ENCODE assay signal across 14 cellular contexts in genomic region chr6:38443750-38444149, GRCh38.
DNase-seq lines count a peak whose midpoint lies in the region; ATAC-seq and TF ChIP-seq lines count a peak whose summit lies in the region.
"Had no signal": no experiment of that assay in that cellular context is flagged by ENCODE, and none has a peak within 500 bp of the region (broad histone marks: within the 10 kb centered on the region; RNA-seq: fewer than 3 reads in every experiment).

No MANE protein-coding gene starts in this region.

- no peak for ATAC-seq in SK-N-SH treated with all-trans-retinoic acid at 6 μM for 48 hours
- peak; percentile 94 for ATAC-seq in stimulated activated effector memory CD8-positive, alpha-beta T cell treated with anti-CD3 and anti-CD28 coated beads, Interleukin-12 subunit alpha, Interleukin-12 subunit beta, amount 100 ng/mL, for 72 hours
- no peak for ATAC-seq in CD4-positive, alpha-beta T cell (ENCODE audit: poor library complexity)
- no peak for ATAC-seq in GM18873 (IDR thresholded peaks at IDR 0.05; ENCODE audit: low FRiP score, unreplicated experiment)

- TF ChIP-seq CTCF in SK-N-SH (IDR thresholded peaks at IDR 0.05), result no peak
- TF ChIP-seq CTCF in CD4-positive, alpha-beta T cell (IDR thresholded peaks at IDR 0.05), result no peak

- intact Hi-C loops in CD4-positive, alpha-beta T cell (cut with DNase I, micrococcal nuclease), result no loop called here

- WGBS in SK-N-SH (ENCODE audit: low lambda C conversion rate), result 51% methylated on average over 3 of the region's 3 CpGs

- peak overlapping the region in 1 of 2 experiments; percentile 74; a peak in 2 of 4 replicates for H3K27ac ChIP-seq in SK-N-SH (ENCODE audit: low read depth in 2 of 2, low read length in 1 of 2)
- H3K27ac ChIP-seq in CD4-positive, alpha-beta T cell (ENCODE audit: low read depth, low read length), result no peak overlapping the region
- H3K27ac ChIP-seq: esophagus squamous epithelium had no signal

- no peak overlapping the region for H3K4me3 Mint-ChIP-seq in stimulated activated effector memory CD8-positive, alpha-beta T cell treated with anti-CD3 and anti-CD28 coated beads, Interleukin-12 subunit alpha, Interleukin-12 subunit beta, amount 100 ng/mL, for 72 hours
- no peak overlapping the region for H3K4me3 Mint-ChIP-seq in CD4-positive, alpha-beta T cell

- no peaks in the 10 kb centered on the region for H3K36me3 Mint-ChIP-seq in stimulated activated effector memory CD8-positive, alpha-beta T cell treated with anti-CD3 and anti-CD28 coated beads, Interleukin-12 subunit alpha, Interleukin-12 subunit beta, amount 100 ng/mL, for 72 hours
- no peaks in the 10 kb centered on the region for H3K36me3 Mint-ChIP-seq in CD4-positive, alpha-beta T cell (ENCODE audit: low read depth)

- H3F3A ChIP-seq in SK-N-SH (replicated peaks; ENCODE audit: insufficient read depth), result peaks cover 14% of the 10 kb centered on the region

- H2AFZ ChIP-seq in SK-N-SH (ENCODE audit: low read depth), result no peak overlapping the region

- H3K9ac ChIP-seq in SK-N-SH, result no peak overlapping the region

- no peak for TF ChIP-seq RAD21 in SK-N-SH (IDR thresholded peaks at IDR 0.05; ENCODE audit: low read length)

- POLR2A ChIA-PET in SK-N-SH (lab: Yijun Ruan, JAX), result no interaction called here
- POLR2A ChIA-PET in CD4-positive, alpha-beta T cell (lab: Charles Lee), result no interaction called here

- TF ChIP-seq EP300 in SK-N-SH (IDR thresholded peaks at IDR 0.05; ENCODE audit: borderline replicate concordance in 1 of 2, low read depth in 1 of 2, low read length in 1 of 2), result no peak

- no peak overlapping the region for H3K4me3 ChIP-seq in SK-N-SH (ENCODE audit: low read depth in 2 of 2, low read length in 1 of 2)
- H3K4me3 ChIP-seq: esophagus squamous epithelium had no signal

- no peaks in the 10 kb centered on the region for H3K27me3 ChIP-seq in SK-N-SH (ENCODE audit: insufficient read depth)
- no peaks in the 10 kb centered on the region for H3K27me3 ChIP-seq in CD4-positive, alpha-beta T cell (ENCODE audit: control insufficient read depth, insufficient read depth, low read length)
- H3K27me3 ChIP-seq: esophagus squamous epithelium had no signal

- H3K27ac Mint-ChIP-seq in stimulated activated effector memory CD8-positive, alpha-beta T cell treated with anti-CD3 and anti-CD28 coated beads, Interleukin-12 subunit alpha, Interleukin-12 subunit beta, amount 100 ng/mL, for 72 hours, result peak overlapping the region; percentile 2
- H3K27ac Mint-ChIP-seq in CD4-positive, alpha-beta T cell, result no peak overlapping the region

- H3K4me2 ChIP-seq in SK-N-SH, result no peak overlapping the region

- no peaks in the 10 kb centered on the region for H3K79me2 ChIP-seq in SK-N-SH (ENCODE audit: insufficient read depth)

- H3K9me3 Mint-ChIP-seq in stimulated activated effector memory CD8-positive, alpha-beta T cell treated with anti-CD3 and anti-CD28 coated beads, Interleukin-12 subunit alpha, Interleukin-12 subunit beta, amount 100 ng/mL, for 72 hours, result no peaks in the 10 kb centered on the region
- H3K9me3 Mint-ChIP-seq in CD4-positive, alpha-beta T cell, result no peaks in the 10 kb centered on the region

- H3K9me2 ChIP-seq in SK-N-SH, result no peaks in the 10 kb centered on the region

- H4K20me1 ChIP-seq in SK-N-SH (ENCODE audit: insufficient read depth), result no peaks in the 10 kb centered on the region

- peaks cover 6 to 9% of the 10 kb centered on the region in 2 experiments; a peak in 2 of 4 replicates for H3K4me1 ChIP-seq in SK-N-SH (ENCODE audit: control insufficient read depth in 1 of 2, insufficient read depth in 2 of 2, low read depth in 1 of 2, low read length in 1 of 2)

- CTCF ChIA-PET in SK-N-SH (lab: Yijun Ruan, JAX), result interaction anchor here (1.2 kb wide), 1 partner anchor 127 kb away, joined by 3 read pairs; no protein-coding TSS in a partner anchor
- CTCF ChIA-PET in CD4-positive, alpha-beta T cell (lab: Charles Lee), result no interaction called here

- DNase-seq in SK-N-SH (peak; percentile 42), SKM-1 (lab: John Stamatoyannopoulos, UW; ENCODE audit: unreplicated experiment) (peak; percentile 88), dermis blood vessel endothelial cell (peak; percentile 5), NAMALWA (ENCODE audit: low spot score) (no peak)
- DNase-seq in stimulated activated effector memory CD8-positive, alpha-beta T cell treated with anti-CD3 and anti-CD28 coated beads, Interleukin-12 subunit alpha, Interleukin-12 subunit beta, amount 100 ng/mL, for 72 hours (ENCODE audit: low spot score in 2 of 2), result no peak
- no peak for DNase-seq in CD4-positive, alpha-beta T cell
- DNase-seq: 8988T; activated CD4-positive, CD25-positive, alpha-beta regulatory T cell; activated effector memory CD4-positive, alpha-beta T cell treated with anti-CD3 and anti-CD28 coated beads, Interleukin-2, amount 50 U/mL, for 16 hours; central memory CD4-positive, alpha-beta T cell; esophagus squamous epithelium; NCI-H2171 treated with DMSO at 0.1 percent for 48 hours had no signal

- H3K36me3 ChIP-seq in SK-N-SH (replicated peaks in 1 of 2; ENCODE audit: control insufficient read depth in 1 of 2, insufficient read depth in 2 of 2, low read length in 1 of 2), result no peaks in the 10 kb centered on the region
- H3K36me3 ChIP-seq: esophagus squamous epithelium had no signal

- no peaks in the 10 kb centered on the region for H3K9me3 ChIP-seq in SK-N-SH
- H3K9me3 ChIP-seq in CD4-positive, alpha-beta T cell (ENCODE audit: control insufficient read depth, low read length), result no peaks in the 10 kb centered on the region
- H3K9me3 ChIP-seq: esophagus squamous epithelium had no signal

- H3K27me3 Mint-ChIP-seq in CD4-positive, alpha-beta T cell, result no peaks in the 10 kb centered on the region

- peaks cover 32% of the 10 kb centered on the region for H3K4me1 Mint-ChIP-seq in stimulated activated effector memory CD8-positive, alpha-beta T cell treated with anti-CD3 and anti-CD28 coated beads, Interleukin-12 subunit alpha, Interleukin-12 subunit beta, amount 100 ng/mL, for 72 hours
- peaks cover 7% of the 10 kb centered on the region for H3K4me1 Mint-ChIP-seq in CD4-positive, alpha-beta T cell (ENCODE audit: low read depth)

TF ChIP-seq in SK-N-SH, 30 proteins besides CTCF, POLR2A, EP300 and RAD21:
- peak; percentile 49 for TF ChIP-seq GATA2 (CRISPR knock-in tag; IDR thresholded peaks at IDR 0.05)
- no peak for TF ChIP-seq SIN3A (IDR thresholded peaks at IDR 0.05; ENCODE audit: borderline replicate concordance, low read depth, low read length)
- no peak for TF ChIP-seq YY1 (IDR thresholded peaks at IDR 0.05; ENCODE audit: low read depth)

TF ChIP-seq in SK-N-SH treated with all-trans-retinoic acid at 6 μM for 48 hours, 23 proteins besides CTCF, POLR2A, EP300 and RAD21 (continues in another document):
- TF ChIP-seq ZNF8 (CRISPR knock-in tag; IDR thresholded peaks at IDR 0.05), result no peak
- no peak for TF ChIP-seq GLIS3 (CRISPR knock-in tag; IDR thresholded peaks at IDR 0.05)
- TF ChIP-seq RARB (CRISPR knock-in tag; IDR thresholded peaks at IDR 0.05), result no peak
- no peak for TF ChIP-seq ZC3H10 (CRISPR knock-in tag; IDR thresholded peaks at IDR 0.05)
- no peak for TF ChIP-seq TCF4 (CRISPR knock-in tag; IDR thresholded peaks at IDR 0.05; ENCODE audit: borderline replicate concordance)
- TF ChIP-seq SNAI2 (CRISPR knock-in tag; IDR thresholded peaks at IDR 0.05), result no peak
- TF ChIP-seq PPARA (CRISPR knock-in tag; IDR thresholded peaks at IDR 0.05; ENCODE audit: borderline replicate concordance), result no peak
- no peak for TF ChIP-seq TSHZ2 (CRISPR knock-in tag; IDR thresholded peaks at IDR 0.05)
- TF ChIP-seq ZFP3 (CRISPR knock-in tag; IDR thresholded peaks at IDR 0.05), result no peak
- TF ChIP-seq, protein P1, sequence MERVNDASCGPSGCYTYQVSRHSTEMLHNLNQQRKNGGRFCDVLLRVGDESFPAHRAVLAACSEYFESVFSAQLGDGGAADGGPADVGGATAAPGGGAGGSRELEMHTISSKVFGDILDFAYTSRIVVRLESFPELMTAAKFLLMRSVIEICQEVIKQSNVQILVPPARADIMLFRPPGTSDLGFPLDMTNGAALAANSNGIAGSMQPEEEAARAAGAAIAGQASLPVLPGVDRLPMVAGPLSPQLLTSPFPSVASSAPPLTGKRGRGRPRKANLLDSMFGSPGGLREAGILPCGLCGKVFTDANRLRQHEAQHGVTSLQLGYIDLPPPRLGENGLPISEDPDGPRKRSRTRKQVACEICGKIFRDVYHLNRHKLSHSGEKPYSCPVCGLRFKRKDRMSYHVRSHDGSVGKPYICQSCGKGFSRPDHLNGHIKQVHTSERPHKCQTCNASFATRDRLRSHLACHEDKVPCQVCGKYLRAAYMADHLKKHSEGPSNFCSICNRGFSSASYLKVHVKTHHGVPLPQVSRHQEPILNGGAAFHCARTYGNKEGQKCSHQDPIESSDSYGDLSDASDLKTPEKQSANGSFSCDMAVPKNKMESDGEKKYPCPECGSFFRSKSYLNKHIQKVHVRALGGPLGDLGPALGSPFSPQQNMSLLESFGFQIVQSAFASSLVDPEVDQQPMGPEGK (CRISPR knock-in tag; IDR thresholded peaks at IDR 0.05; ENCODE audit: borderline replicate concordance), result no peak

Comparison
In these comparisons a context has a peak if more than half of its experiments do, and no peak if none do; other contexts are left out.
1. DNase-seq: peak in SK-N-SH (single experiment), SKM-1 (single experiment) and dermis blood vessel endothelial cell (single experiment); none in stimulated activated effector memory CD8-positive, alpha-beta T cell treated with anti-CD3 and anti-CD28 coated beads, Interleukin-12 subunit alpha, Interleukin-12 subunit beta, amount 100 ng/mL, for 72 hours (0 of 2), CD4-positive, alpha-beta T cell (0 of 10) and NAMALWA (single experiment).